ENCODE assay signal across 8 cellular contexts in genomic region chr3:15859507-15860013, GRCh38.
DNase-seq lines count a peak whose midpoint lies in the region; ATAC-seq and TF ChIP-seq lines count a peak whose summit lies in the region.

No MANE protein-coding gene starts in this region.

- peaks cover 14% of the 10 kb centered on the region for H3K4me1 Mint-ChIP-seq in chondrocyte (ENCODE audit: low read depth)

- in situ Hi-C loops in GM18951 (cut with MboI; ENCODE audit: low sequenced_read_pairs, unreplicated experiment), result no loop called here

- H3K4me3 Mint-ChIP-seq in chondrocyte (ENCODE audit: unreplicated experiment), result peak overlapping the region; percentile 94

- H3K27ac Mint-ChIP-seq in chondrocyte (ENCODE audit: unreplicated experiment), result peak overlapping the region; percentile 88

- peaks cover 2% of the 10 kb centered on the region for H3K36me3 Mint-ChIP-seq in chondrocyte (ENCODE audit: low read depth)

- DNase-seq in AG09319 (ENCODE audit: extremely low read depth, low read depth) (peak; percentile 41), NCI-H345 treated with DMSO at 0.1 percent for 48 hours (lab: John Stamatoyannopoulos, UW; ENCODE audit: unreplicated experiment) (peak; percentile 65), chondrocyte (ENCODE audit: low spot score) (no peak)
- DNase-seq in activated CD4-positive, alpha-beta T cell treated with anti-CD3 and anti-CD28 coated beads for 1 hour, result peak; percentile 59
- peak; percentile 27 to 54 for DNase-seq in stimulated activated CD4-positive, alpha-beta T cell treated with anti-CD3 and anti-CD28 coated beads, Interleukin-1b, Interleukin-23, amount 100 ng/mL, for 1 hour (ENCODE audit: low read depth in 2 of 2)

- TF ChIP-seq CTCF in AG09319 (IDR thresholded peaks at IDR 0.05; ENCODE audit: low read depth, low read length) (no peak), chondrocyte (IDR thresholded peaks at IDR 0.05) (no peak)

- peak; percentile 49 for TF ChIP-seq POLR2A in GM18951 (IDR thresholded peaks at IDR 0.05; ENCODE audit: extremely low read depth, insufficient read depth, insufficient read length)

- H3K27me3 Mint-ChIP-seq in chondrocyte (ENCODE audit: low read depth), result no peaks in the 10 kb centered on the region

- no peaks in the 10 kb centered on the region for H3K9me3 Mint-ChIP-seq in chondrocyte (ENCODE audit: low read depth)

- ATAC-seq in HG03175 (IDR thresholded peaks at IDR 0.05; ENCODE audit: unreplicated experiment), result peak; percentile 83

- H3K27ac ChIP-seq in layer of hippocampus (ENCODE audit: low read depth, low read length), result peak overlapping the region; percentile 59

- no peaks in the 10 kb centered on the region for H3K27me3 ChIP-seq in layer of hippocampus (ENCODE audit: control insufficient read depth, insufficient read depth, low read length)
